Comparison of ENCODE assay signal across 8 cellular contexts in the genomic region with DNA sequence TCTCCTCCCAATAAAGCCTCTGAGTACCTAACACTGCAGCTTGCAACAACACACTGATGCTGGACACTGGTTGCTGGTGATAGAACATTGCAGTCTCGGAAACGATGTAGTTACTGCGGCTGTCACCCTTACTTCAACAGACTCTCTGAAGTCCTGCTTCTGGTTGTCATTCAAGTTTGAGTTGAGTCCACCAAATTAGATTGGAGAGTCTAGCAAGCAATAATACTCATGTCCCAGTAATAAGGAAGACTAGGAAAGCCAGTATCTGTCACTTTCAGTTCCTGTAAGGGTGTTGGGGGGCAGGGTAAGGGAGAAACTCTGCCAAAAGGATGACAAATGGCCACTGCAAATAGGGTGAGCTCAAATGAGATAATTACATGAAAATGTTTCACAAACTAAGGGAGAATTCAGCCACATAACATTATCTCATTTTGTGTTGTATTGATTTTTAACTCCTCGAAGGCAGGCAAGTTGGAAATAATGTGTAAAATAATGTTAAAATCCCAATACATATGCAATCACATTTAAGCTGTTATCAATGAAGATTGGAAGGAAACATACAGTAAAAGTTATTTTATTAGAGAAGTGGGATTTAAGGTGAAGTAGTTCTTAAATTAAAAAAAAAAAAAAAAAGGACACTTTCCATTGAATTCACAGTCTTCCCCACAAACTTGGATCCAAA. TPM values are rescaled to one million over a fixed set of nuclear protein-coding genes. Genes with fewer than 3 reads are reported as not detected.
DNase-seq lines count a peak whose midpoint lies in the region; ATAC-seq and TF ChIP-seq lines count a peak whose summit lies in the region.

No MANE protein-coding gene starts in this region.

- peaks cover 8% of the 10 kb centered on the region for H3K79me1 ChIP-seq in trophoblast cell (ENCODE audit: low read length)

- no peak overlapping the region for H3K23ac ChIP-seq in trophoblast cell (ENCODE audit: low read length)

- H4K91ac ChIP-seq in trophoblast cell (ENCODE audit: low read depth, low read length), result no peak overlapping the region

- H2BK5ac ChIP-seq in trophoblast cell (ENCODE audit: low read depth, low read length, poor library complexity), result no peak overlapping the region

- peak; percentile 35 for DNase-seq in GM03348 (ENCODE audit: low spot score)
- peak; percentile 23 for DNase-seq in UCSD-AML1 (lab: John Stamatoyannopoulos, UW; ENCODE audit: unreplicated experiment)
- DNase-seq in foreskin keratinocyte, result no peak
- no peak for DNase-seq in trophoblast cell
- DNase-seq in stimulated activated CD4-positive, alpha-beta T cell treated with anti-CD3 and anti-CD28 coated beads, Interleukin-15, amount 100 ng/mL, for 24 hours, result no peak
- no peak for DNase-seq in HK-2 (ENCODE audit: unreplicated experiment)
- no peak for DNase-seq in effector CD8-positive, alpha-beta T cell (lab: John Stamatoyannopoulos, UW)

- H3K27ac ChIP-seq in foreskin keratinocyte (peak overlapping the region; percentile 58), trophoblast cell (ENCODE audit: low read depth, low read length) (no peak overlapping the region)

- no peaks in the 10 kb centered on the region for H3K36me3 ChIP-seq in trophoblast cell (ENCODE audit: control insufficient read depth in 1 of 2, insufficient read depth in 2 of 2, low read length in 2 of 2)

- no CpG with 5 or more reads among the region's 4 CpGs for WGBS in trophoblast cell (ENCODE audit: extremely low coverage, insufficient coverage, insufficient read length)

- H3K9ac ChIP-seq in trophoblast cell (ENCODE audit: low read length), result peak overlapping the region; percentile 83

- no peaks in the 10 kb centered on the region for H3K4me1 ChIP-seq in foreskin keratinocyte
- H3K4me1 ChIP-seq in trophoblast cell (ENCODE audit: control insufficient read depth in 1 of 2, insufficient read depth in 2 of 2, low read length in 2 of 2), result no peaks in the 10 kb centered on the region

- no peak overlapping the region for H3K18ac ChIP-seq in trophoblast cell (ENCODE audit: low read length)

- H3K4ac ChIP-seq in trophoblast cell (ENCODE audit: low read depth, low read length), result no peak overlapping the region

- no peak overlapping the region for H2BK12ac ChIP-seq in trophoblast cell (ENCODE audit: low read length)

- H3K4me3 ChIP-seq in trophoblast cell (ENCODE audit: low read depth, low read length), result peak overlapping the region; percentile 55

- H2AK5ac ChIP-seq in trophoblast cell (ENCODE audit: low read length), result no peak overlapping the region

- no peak overlapping the region for H2BK120ac ChIP-seq in trophoblast cell (ENCODE audit: insufficient read depth, low read length, poor library complexity)

- TF ChIP-seq CTCF in foreskin keratinocyte (conservative IDR thresholded peaks at IDR 0.05), result no peak

- no peaks in the 10 kb centered on the region for H3K27me3 ChIP-seq in foreskin keratinocyte
- H3K27me3 ChIP-seq in trophoblast cell (ENCODE audit: insufficient read depth, low read length), result no peaks in the 10 kb centered on the region

- no peak overlapping the region for H3K14ac ChIP-seq in trophoblast cell (ENCODE audit: low read length)

- peaks cover 3% of the 10 kb centered on the region for H3K79me2 ChIP-seq in trophoblast cell (ENCODE audit: control insufficient read depth, insufficient read depth, low read length, poor library complexity)

- H3K9me3 ChIP-seq in trophoblast cell (ENCODE audit: insufficient read depth, low read depth, low read length), result no peaks in the 10 kb centered on the region

- peak overlapping the region; percentile 72 for H2AFZ ChIP-seq in trophoblast cell (ENCODE audit: insufficient read depth, low read length, poor library complexity)

- ATAC-seq in HG03108 (IDR thresholded peaks at IDR 0.05; ENCODE audit: unreplicated experiment) (peak; percentile 22), foreskin keratinocyte (no peak)

- no peak overlapping the region for H4K12ac ChIP-seq in trophoblast cell (ENCODE audit: low read depth, low read length)

- H3K4me2 ChIP-seq in trophoblast cell (ENCODE audit: low read length), result peak overlapping the region; percentile 92

- H4K8ac ChIP-seq in trophoblast cell (ENCODE audit: low read depth, low read length), result peak overlapping the region; percentile 89

RNA-seq across cellular contexts. Expression of gene IFT74, which starts 0.8 kb away (rescaled TPM):
- total RNA-seq in foreskin keratinocyte, result 14.7 and 15.5 TPM in 2 replicates
- 6.8 and 7.6 TPM in 2 replicates for polyA plus RNA-seq in foreskin keratinocyte
- polyA plus RNA-seq in trophoblast cell (2013), result 9.0 and 9.5 TPM in 2 replicates

RNA-seq across cellular contexts. Expression of gene PLAA, which starts 8.3 kb away (rescaled TPM):
- total RNA-seq in foreskin keratinocyte, result 31.2 and 32.7 TPM in 2 replicates
- polyA plus RNA-seq in foreskin keratinocyte, result 11.8 and 14.4 TPM in 2 replicates
- polyA plus RNA-seq in trophoblast cell (2013), result 45.9 and 47.0 TPM in 2 replicates

RNA-seq across cellular contexts. Expression of gene LRRC19, which starts 50.1 kb away (rescaled TPM):
- total RNA-seq in foreskin keratinocyte, result not detected in 2 replicates
- polyA plus RNA-seq in foreskin keratinocyte, result not detected in 2 replicates
- polyA plus RNA-seq in trophoblast cell (2013), result not detected in 2 replicates

Comparison
In these comparisons a context has a peak if more than half of its experiments do, and no peak if none do; other contexts are left out.
1. DNase-seq: peak in GM03348 (single experiment) and UCSD-AML1 (single experiment); none in foreskin keratinocyte (0 of 2), trophoblast cell (0 of 2), stimulated activated CD4-positive, alpha-beta T cell treated with anti-CD3 and anti-CD28 coated beads, Interleukin-15, amount 100 ng/mL, for 24 hours (single experiment), HK-2 (single experiment) and effector CD8-positive, alpha-beta T cell (single experiment).